Comparison of ENCODE assay signal across 8 cellular contexts in genomic region chr1:193105821-193106177, GRCh38. TPM values are rescaled to one million over a fixed set of nuclear protein-coding genes. Genes with fewer than 3 reads are reported as not detected.
DNase-seq lines count a peak whose midpoint lies in the region; ATAC-seq and TF ChIP-seq lines count a peak whose summit lies in the region.

No MANE protein-coding gene starts in this region.

- DNase-seq in HFF-Myc (ENCODE audit: extremely low read depth, low read depth) (no peak), glutamatergic neuron (no peak), spleen (no peak), OCI-M2 (lab: John Stamatoyannopoulos, UW; ENCODE audit: unreplicated experiment) (no peak), KG1 (lab: John Stamatoyannopoulos, UW) (no peak), nucleus accumbens (lab: John Stamatoyannopoulos, UW) (no peak)

- H3K4me3 Mint-ChIP-seq in glutamatergic neuron (ENCODE audit: unreplicated experiment) = peak overlapping the region; percentile 93

- no peaks in the 10 kb centered on the region for H3K27me3 ChIP-seq in spleen (replicated peaks in 1 of 7)

- WGBS in spleen, 5 donors = 30 to 61% (median 44%) methylated on average over 4 of the region's 4 CpGs

- peaks cover 1% of the 10 kb centered on the region for H3K27me3 Mint-ChIP-seq in glutamatergic neuron (ENCODE audit: unreplicated experiment)

- intact Hi-C loops in spleen (cut with DNase I; ENCODE audit: low total_unique reads) = no loop called here

- peaks cover 0 to 3% (median 1%) of the 10 kb centered on the region in 6 donors for H3K36me3 ChIP-seq in spleen

- H3K4me1 Mint-ChIP-seq in glutamatergic neuron (ENCODE audit: low read depth, unreplicated experiment) = no peaks in the 10 kb centered on the region

- no peaks in the 10 kb centered on the region for H3K9me3 ChIP-seq in spleen

- peak overlapping the region; percentile 55 for H3K27ac Mint-ChIP-seq in glutamatergic neuron (ENCODE audit: unreplicated experiment)

- ATAC-seq in GM18867 (IDR thresholded peaks at IDR 0.05; ENCODE audit: unreplicated experiment) = no peak

- no peaks in the 10 kb centered on the region for H3K36me3 Mint-ChIP-seq in glutamatergic neuron (ENCODE audit: unreplicated experiment)

- H3K9me3 Mint-ChIP-seq in glutamatergic neuron (ENCODE audit: unreplicated experiment) = peaks cover 4% of the 10 kb centered on the region

- H3K27ac ChIP-seq in spleen = peak overlapping the region; percentile 89 to 94 (median 92)

- H3K4me3 ChIP-seq in HFF-Myc (replicated peaks; ENCODE audit: low read depth, low read length) (peak overlapping the region; percentile 81), WI38 (ENCODE audit: low read depth, low read length) (peak overlapping the region; percentile 71), spleen (peak overlapping the region; percentile 75 to 96 (median 92))

- TF ChIP-seq CTCF in HFF-Myc (IDR thresholded peaks at IDR 0.05; ENCODE audit: low read depth, low read length, missing control alignments) (no peak), WI38 (IDR thresholded peaks at IDR 0.05; ENCODE audit: low read depth, low read length) (no peak), glutamatergic neuron (IDR thresholded peaks at IDR 0.05; ENCODE audit: partially characterized antibody, unreplicated experiment) (no peak), spleen (IDR thresholded peaks at IDR 0.05 in 8 of 11, conservative IDR thresholded peaks at IDR 0.05 in 3 of 11) (no peak)

- no peak for TF ChIP-seq POLR2A in spleen (IDR thresholded peaks at IDR 0.05)

- H3K4me1 ChIP-seq in spleen = peaks cover 9 to 40% (median 24%) of the 10 kb centered on the region in 6 donors

RNA-seq across cellular contexts. Expression of gene GLRX2, which starts 0.6 kb away (rescaled TPM):
- total RNA-seq in glutamatergic neuron (ENCODE audit: unreplicated experiment) (7.2 TPM), spleen (10 to 100 TPM in 4 of 7 donors, 1 to 10 TPM in 3; 5.9 to 20.0 (median 11.8) TPM)
- polyA plus RNA-seq in spleen = 10 to 100 TPM in 2 of 3 donors, 1 to 10 TPM in 1; 6.0 to 11.0 (median 10.9) TPM

RNA-seq across cellular contexts. Expression of gene CDC73, which starts 16.0 kb away (rescaled TPM):
- total RNA-seq in glutamatergic neuron (ENCODE audit: unreplicated experiment) = 40.0 TPM
- total RNA-seq in spleen = 10 to 100 TPM; 32.4 to 76.7 (median 62.7) TPM
- polyA plus RNA-seq in spleen = 10 to 100 TPM in 1 of 3 donors, 1 to 10 TPM in 2; 6.5 to 10.3 (median 6.9) TPM

RNA-seq across cellular contexts. Expression of gene RO60, which starts 46.4 kb away (rescaled TPM):
- total RNA-seq in glutamatergic neuron (ENCODE audit: unreplicated experiment) (117 TPM), spleen (10 to 100 TPM; 65.3 to 87.1 (median 81.5) TPM)
- 1 to 10 TPM; 4.7 to 7.8 (median 4.7) TPM for polyA plus RNA-seq in spleen

RNA-seq across cellular contexts. Expression of gene UCHL5, which starts 46.6 kb away (rescaled TPM):
- total RNA-seq in glutamatergic neuron (ENCODE audit: unreplicated experiment) (25.9 TPM), spleen (10 to 100 TPM; 29.4 to 41.7 (median 36.9) TPM)
- 10 to 100 TPM in 2 of 3 donors, 1 to 10 TPM in 1; 9.9 to 16.8 (median 13.5) TPM for polyA plus RNA-seq in spleen
